ENCODE assay signal across 9 cellular contexts in the genomic region with DNA sequence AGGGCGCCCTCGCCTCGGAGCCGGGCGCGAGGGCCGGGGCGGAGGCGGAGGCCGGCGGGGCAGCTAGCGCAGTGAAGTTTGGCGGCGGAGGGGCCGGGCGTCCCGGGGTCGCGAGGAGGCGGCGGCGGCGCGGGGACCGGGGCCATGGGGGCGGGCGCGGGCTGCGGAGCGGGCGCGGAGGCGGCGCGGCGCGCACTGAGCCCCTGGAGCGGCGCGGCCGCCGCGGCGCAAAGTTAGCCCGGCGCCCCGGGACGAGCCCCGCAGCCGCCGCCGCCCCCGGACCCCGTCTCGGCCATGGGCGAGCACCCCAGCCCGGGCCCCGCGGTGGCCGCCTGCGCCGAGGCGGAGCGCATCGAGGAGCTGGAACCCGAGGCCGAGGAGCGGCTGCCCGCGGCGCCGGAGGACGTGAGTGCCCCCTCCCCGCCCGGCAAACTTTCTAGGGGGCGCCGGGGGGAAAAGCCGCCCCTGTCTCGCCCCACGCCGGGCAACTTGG. TPM values are rescaled to one million over a fixed set of nuclear protein-coding genes. Genes with fewer than 3 reads are reported as not detected.
DNase-seq lines count a peak whose midpoint lies in the region; ATAC-seq and TF ChIP-seq lines count a peak whose summit lies in the region.
"Had no signal": no experiment of that assay in that cellular context is flagged by ENCODE, and none has a peak within 500 bp of the region (broad histone marks: within the 10 kb centered on the region; RNA-seq: fewer than 3 reads in every experiment).

No MANE protein-coding gene starts in this region.

- H3K36me3 Mint-ChIP-seq in endodermal cell (ENCODE audit: low read depth), result no peaks in the 10 kb centered on the region

- H3K79me1 ChIP-seq in neuronal stem cell (ENCODE audit: low read depth, low read length), result no peaks in the 10 kb centered on the region

- peaks cover 6% of the 10 kb centered on the region for H3K4me1 ChIP-seq in endodermal cell (ENCODE audit: control insufficient read depth, insufficient read depth, low read length)
- peaks cover 13 to 14% of the 10 kb centered on the region in 2 donors for H3K4me1 ChIP-seq in neuronal stem cell (ENCODE audit: control insufficient read depth in 2 of 2, insufficient read depth in 1 of 2, low read depth in 1 of 2, low read length in 2 of 2)

- H2AK5ac ChIP-seq in neuronal stem cell (ENCODE audit: low read depth, low read length), result no peak overlapping the region

- peaks cover 85% of the 10 kb centered on the region for H3K27me3 Mint-ChIP-seq in endodermal cell (ENCODE audit: insufficient read depth)

- H2BK5ac ChIP-seq in neuronal stem cell (ENCODE audit: low read length), result no peak overlapping the region

- H2AFZ ChIP-seq in neuronal stem cell (ENCODE audit: low read length), result peak overlapping the region; percentile 85

- no peak overlapping the region for H2BK120ac ChIP-seq in neuronal stem cell (ENCODE audit: low read depth, low read length)

- no peaks in the 10 kb centered on the region for H3K36me3 ChIP-seq in BJ (ENCODE audit: control insufficient read depth, insufficient read depth, low read length)
- H3K36me3 ChIP-seq in endodermal cell (ENCODE audit: control insufficient read depth, insufficient read depth, low read length), result no peaks in the 10 kb centered on the region
- H3K36me3 ChIP-seq in neuronal stem cell (replicated peaks in 1 of 2; ENCODE audit: control insufficient read depth in 2 of 2, insufficient read depth in 2 of 2, low read length in 2 of 2), result no peaks in the 10 kb centered on the region

- WGBS in endodermal cell (ENCODE audit: insufficient coverage in 1 of 2, insufficient read length in 1 of 2), 2 experiments, result 0 to 1% methylated on average over 20 to 81 of the region's 81 CpGs
- WGBS in neuronal stem cell (ENCODE audit: extremely low coverage in 2 of 2, insufficient read length in 2 of 2, insufficient replicate concordance in 1 of 2), 2 donors, result no CpG with 5 or more reads among the region's 81 CpGs

- H3K9me3 ChIP-seq in endodermal cell (ENCODE audit: control insufficient read depth, low read length) (no peaks in the 10 kb centered on the region), neuronal stem cell (replicated peaks in 1 of 2; ENCODE audit: control insufficient read depth in 2 of 2, insufficient read depth in 1 of 2, low read depth in 1 of 2, low read length in 2 of 2) (no peaks in the 10 kb centered on the region)

- no peak overlapping the region for H2BK15ac ChIP-seq in neuronal stem cell (ENCODE audit: low read length)

- H3K18ac ChIP-seq in neuronal stem cell (ENCODE audit: low read length), result peak overlapping the region; percentile 92

- H3K4me2 ChIP-seq in neuronal stem cell (ENCODE audit: insufficient read depth, low read length, poor library complexity, severe bottlenecking), result peak overlapping the region; percentile 98

- POLR2A ChIA-PET in BJ (lab: Charles Lee), result no interaction called here

- H3K14ac ChIP-seq in neuronal stem cell (ENCODE audit: low read length), result no peak overlapping the region

- H3K27ac ChIP-seq in endodermal cell (ENCODE audit: low read depth, low read length) (no peak overlapping the region), neuronal stem cell (replicated peaks; ENCODE audit: low read length) (no peak overlapping the region)

- no peak overlapping the region for H4K8ac ChIP-seq in neuronal stem cell (ENCODE audit: low read depth, low read length)

- H3K23ac ChIP-seq in neuronal stem cell (ENCODE audit: low read depth, low read length, poor library complexity), result no peak overlapping the region

- H2BK12ac ChIP-seq in neuronal stem cell (ENCODE audit: low read length), result no peak overlapping the region

- H3K4ac ChIP-seq in neuronal stem cell (ENCODE audit: low read length), result no peak overlapping the region

- H3K9me3 Mint-ChIP-seq in endodermal cell, result no peaks in the 10 kb centered on the region

- H3K27me3 ChIP-seq in BJ (ENCODE audit: control insufficient read depth, insufficient read depth, low read length) (peaks cover 54% of the 10 kb centered on the region), endodermal cell (ENCODE audit: control insufficient read depth, insufficient read depth, low read length, poor library complexity, severe bottlenecking) (peaks cover 86% of the 10 kb centered on the region), neuronal stem cell (ENCODE audit: control insufficient read depth in 3 of 3, insufficient read depth in 3 of 3, low read depth in 1 of 3, low read length in 3 of 3) (peaks cover 5 to 75% (median 48%) of the 10 kb centered on the region in 3 experiments)

- DNase-seq in BJ (ENCODE audit: low read depth) (no peak), LNCaP clone FGC (ENCODE audit: low read depth) (no peak), endodermal cell (peak; percentile 73), neuronal stem cell (ENCODE audit: low spot score) (no peak), NCI-H1436 (lab: John Stamatoyannopoulos, UW) (no peak)
- DNase-seq: activated CD4-positive, CD25-positive, alpha-beta regulatory T cell had no signal

- H3K4me1 Mint-ChIP-seq in endodermal cell, result peaks cover 20% of the 10 kb centered on the region

- H4K91ac ChIP-seq in neuronal stem cell (ENCODE audit: low read depth, low read length, poor library complexity), result no peak overlapping the region

- H3K4me3 Mint-ChIP-seq in endodermal cell, result peak overlapping the region; percentile 57

- CTCF ChIA-PET in BJ (lab: Yijun Ruan, JAX), result no interaction called here

- H3K9ac ChIP-seq in endodermal cell (ENCODE audit: extremely low read depth, low read length, poor library complexity, severe bottlenecking) (no peak overlapping the region), neuronal stem cell (ENCODE audit: low read depth, low read length, poor library complexity) (peak overlapping the region; percentile 82)

- H3K4me3 ChIP-seq in BJ (ENCODE audit: low read depth, low read length) (peak overlapping the region; percentile 25), LNCaP clone FGC (ENCODE audit: low read depth, low read length) (peak overlapping the region; percentile 30), endodermal cell (ENCODE audit: low read length) (peak overlapping the region; percentile 71), neuronal stem cell (ENCODE audit: low read length in 2 of 2) (peak overlapping the region; percentile 53 to 85)

- no peak overlapping the region for H3K27ac Mint-ChIP-seq in endodermal cell

- ATAC-seq in HG03135 (IDR thresholded peaks at IDR 0.05; ENCODE audit: unreplicated experiment) (no peak), HG03139 (IDR thresholded peaks at IDR 0.05; ENCODE audit: unreplicated experiment) (no peak), HG03460 (IDR thresholded peaks at IDR 0.05; ENCODE audit: unreplicated experiment) (no peak)

- TF ChIP-seq CTCF in BJ (IDR thresholded peaks at IDR 0.05; ENCODE audit: insufficient read depth, low read depth, low read length) (no peak), LNCaP clone FGC (IDR thresholded peaks at IDR 0.05; ENCODE audit: control insufficient read depth, extremely low read depth, insufficient read depth) (no peak), endodermal cell (conservative IDR thresholded peaks at IDR 0.05) (no peak)

RNA-seq across cellular contexts. Expression of gene RHBDL3, which starts 0.3 kb away (rescaled TPM):
- 0.01 and 0.04 TPM in 2 replicates for polyA plus RNA-seq in BJ (2011; rRNA removed)
- polyA minus RNA-seq in BJ (2011; rRNA and poly(A)+ RNA removed), result 0.28 TPM in 1 of 2 replicates, not detected in the other
- total RNA-seq in endodermal cell, result 1 to 10 TPM in 1 of 2 donors, under 1 TPM in 1; 0.35 to 1.4 TPM
- 17.1 TPM for polyA plus RNA-seq in endodermal cell (2013, experiment 1 of 2)
- 11.5 TPM for polyA plus RNA-seq in endodermal cell (2013, experiment 2 of 2)
- 0.82 TPM for polyA plus RNA-seq in neuronal stem cell (2013, experiment 1 of 2)
- polyA plus RNA-seq in neuronal stem cell (2013, experiment 2 of 2), result 0.83 TPM
